15 cellular contexts compared by ENCODE assay signal in genomic region chr5:104018299-104018698, GRCh38.
"Had no signal": no experiment of that assay in that cellular context is flagged by ENCODE, and none has a peak within 500 bp of the region (broad histone marks: within the 10 kb centered on the region; RNA-seq: fewer than 3 reads in every experiment).

No MANE protein-coding gene starts in this region.

- H3K27me3 ChIP-seq: pancreas, thyroid gland had no signal

- H3K9me3 ChIP-seq: pancreas, thyroid gland had no signal

- H3K36me3 Mint-ChIP-seq: activated naive CD8-positive, alpha-beta T cell treated with anti-CD3 and anti-CD28 coated beads for 36 hours had no signal

- H3K27ac ChIP-seq: pancreas, thyroid gland had no signal

- H3K4me1 ChIP-seq: pancreas, thyroid gland had no signal

- H3K36me3 ChIP-seq: pancreas, thyroid gland had no signal

- H3K27me3 Mint-ChIP-seq: activated naive CD8-positive, alpha-beta T cell treated with anti-CD3 and anti-CD28 coated beads for 36 hours; memory B cell; naive thymus-derived CD8-positive, alpha-beta T cell; stimulated activated naive B cell treated with anti-CD40 and anti-IgM and Interleukin-4, amounts not matched to agents 10 μg/mL and 1 μg/mL and 100 μg/mL, for 72 hours had no signal

- H3K4me1 Mint-ChIP-seq: activated naive CD8-positive, alpha-beta T cell treated with anti-CD3 and anti-CD28 coated beads for 36 hours; memory B cell; naive thymus-derived CD8-positive, alpha-beta T cell; stimulated activated naive B cell treated with anti-CD40 and anti-IgM and Interleukin-4, amounts not matched to agents 10 μg/mL and 1 μg/mL and 100 μg/mL, for 72 hours had no signal

- ATAC-seq: activated CD4-positive, CD25-positive, alpha-beta regulatory T cell treated with anti-CD3 and anti-CD28 coated beads, Interleukin-2, amount 50 U/mL, for 24 hours; left ventricle myocardium superior; naive thymus-derived CD8-positive, alpha-beta T cell; pancreas; stimulated activated naive B cell treated with anti-CD40 and anti-IgM and Interleukin-4, amounts not matched to agents 10 μg/mL and 1 μg/mL and 100 μg/mL, for 72 hours had no signal

- H3K27ac Mint-ChIP-seq: activated naive CD8-positive, alpha-beta T cell treated with anti-CD3 and anti-CD28 coated beads for 36 hours; memory B cell; naive thymus-derived CD8-positive, alpha-beta T cell; stimulated activated naive B cell treated with anti-CD40 and anti-IgM and Interleukin-4, amounts not matched to agents 10 μg/mL and 1 μg/mL and 100 μg/mL, for 72 hours had no signal

- H3K4me3 Mint-ChIP-seq: activated naive CD8-positive, alpha-beta T cell treated with anti-CD3 and anti-CD28 coated beads for 36 hours; memory B cell; naive thymus-derived CD8-positive, alpha-beta T cell; stimulated activated naive B cell treated with anti-CD40 and anti-IgM and Interleukin-4, amounts not matched to agents 10 μg/mL and 1 μg/mL and 100 μg/mL, for 72 hours had no signal

- H3K4me3 ChIP-seq: pancreas, thyroid gland had no signal

- DNase-seq: activated CD4-positive, alpha-beta T cell treated with anti-CD3 and anti-CD28 coated beads, Interleukin-2, amount 50 U/mL, for 1 hour; activated CD8-positive, alpha-beta memory T cell treated with anti-CD3 and anti-CD28 coated beads for 24 hours; activated naive CD8-positive, alpha-beta T cell treated with anti-CD3 and anti-CD28 coated beads for 36 hours; anterior cingulate cortex; cerebellar nuclear complex; effector CD8-positive, alpha-beta T cell; foreskin melanocyte; kidney glomerular epithelial cell; left ventricle myocardium superior; naive thymus-derived CD8-positive, alpha-beta T cell; pancreas; stimulated activated naive B cell treated with anti-CD40 and anti-IgM and Interleukin-4, amounts not matched to agents 10 μg/mL and 1 μg/mL and 100 μg/mL, for 72 hours; thyroid gland had no signal
